Comparison of ENCODE assay signal across 13 cellular contexts in genomic region chr5:123755587-123756324, GRCh38.
DNase-seq lines count a peak whose midpoint lies in the region; ATAC-seq and TF ChIP-seq lines count a peak whose summit lies in the region.
"Had no signal": no experiment of that assay in that cellular context is flagged by ENCODE, and none has a peak within 500 bp of the region (broad histone marks: within the 10 kb centered on the region; RNA-seq: fewer than 3 reads in every experiment).

No MANE protein-coding gene starts in this region.

- H3K4me3 ChIP-seq in BJ (ENCODE audit: low read depth, low read length) (no peak overlapping the region), fibroblast of villous mesenchyme (ENCODE audit: low read depth, low read length) (no peak overlapping the region), neural progenitor cell (no peak overlapping the region), colonic mucosa (no peak overlapping the region), H7 (ENCODE audit: insufficient read depth, low read depth, low read length) (no peak overlapping the region)
- H3K4me3 ChIP-seq: stomach had no signal

- H3K4me1 ChIP-seq in neural progenitor cell: peaks cover 28% of the 10 kb centered on the region
- H3K4me1 ChIP-seq in colonic mucosa: no peaks in the 10 kb centered on the region

- ATAC-seq in stimulated activated naive CD8-positive, alpha-beta T cell treated with anti-CD3 and anti-CD28 coated beads, Interleukin-15, amount 100 ng/mL, for 72 hours: no peak

- H3K27me3 ChIP-seq in BJ (ENCODE audit: control insufficient read depth, insufficient read depth, low read length) (no peaks in the 10 kb centered on the region), neural progenitor cell (no peaks in the 10 kb centered on the region), colonic mucosa (no peaks in the 10 kb centered on the region), H7 (ENCODE audit: control insufficient read depth, insufficient read depth, low read length) (no peaks in the 10 kb centered on the region)
- H3K27me3 ChIP-seq: stomach had no signal

- H3K36me3 Mint-ChIP-seq in neural progenitor cell: peaks cover 8% of the 10 kb centered on the region

- H3K36me3 ChIP-seq in BJ (ENCODE audit: control insufficient read depth, insufficient read depth, low read length): no peaks in the 10 kb centered on the region
- no peaks in the 10 kb centered on the region for H3K36me3 ChIP-seq in neural progenitor cell
- no peaks in the 10 kb centered on the region for H3K36me3 ChIP-seq in colonic mucosa
- H3K36me3 ChIP-seq in H7 (replicated peaks; ENCODE audit: control insufficient read depth, insufficient read depth, low read length): no peaks in the 10 kb centered on the region
- H3K36me3 ChIP-seq: stomach had no signal

- H3K9me3 Mint-ChIP-seq in neural progenitor cell: peaks cover 15% of the 10 kb centered on the region
- peaks cover 0 to 4% of the 10 kb centered on the region in 2 donors for H3K9me3 Mint-ChIP-seq in stimulated activated naive CD8-positive, alpha-beta T cell treated with anti-CD3 and anti-CD28 coated beads, Interleukin-15, amount 100 ng/mL, for 72 hours
- H3K9me3 Mint-ChIP-seq: activated CD4-positive, alpha-beta T cell treated with anti-CD3 and anti-CD28 coated beads, Interleukin-2, amount 10 ng/mL, durations not matched to agents 24 days and 14 days; dendritic cell treated with granulocyte-macrophage colony-stimulating factor and Interleukin-4, amounts not matched to agents 40 ng/mL and 50 ng/mL, for 4 days; nephron had no signal

- peak overlapping the region; percentile 96 for H3K27ac Mint-ChIP-seq in neural progenitor cell
- no peak overlapping the region for H3K27ac Mint-ChIP-seq in stimulated activated naive CD8-positive, alpha-beta T cell treated with anti-CD3 and anti-CD28 coated beads, Interleukin-15, amount 100 ng/mL, for 72 hours
- H3K27ac Mint-ChIP-seq: activated CD4-positive, alpha-beta T cell treated with anti-CD3 and anti-CD28 coated beads, Interleukin-2, amount 10 ng/mL, durations not matched to agents 24 days and 14 days; dendritic cell treated with granulocyte-macrophage colony-stimulating factor and Interleukin-4, amounts not matched to agents 40 ng/mL and 50 ng/mL, for 4 days had no signal

- DNase-seq in BJ (ENCODE audit: low read depth) (peak; percentile 37), fibroblast of villous mesenchyme (ENCODE audit: low read depth) (peak; percentile 38), neural progenitor cell (ENCODE audit: low spot score) (no peak), colonic mucosa (no peak), H7 (no peak), GM19238 (ENCODE audit: insufficient read length, low spot score) (no peak)
- DNase-seq in stimulated activated naive CD8-positive, alpha-beta T cell treated with anti-CD3 and anti-CD28 coated beads, Interleukin-15, amount 100 ng/mL, for 72 hours: no peak
- DNase-seq: activated CD4-positive, alpha-beta T cell treated with anti-CD3 and anti-CD28 coated beads, Interleukin-2, amount 10 ng/mL, durations not matched to agents 24 days and 14 days; stimulated activated CD4-positive, alpha-beta T cell treated with anti-CD3 and anti-CD28 coated beads, Interleukin-1b, Interleukin-23, amount 100 ng/mL, for 48 hours; stomach had no signal

- H3K9ac ChIP-seq in neural progenitor cell (no peak overlapping the region), colonic mucosa (ENCODE audit: low read depth in 2 of 2, low read length in 2 of 2) (no peak overlapping the region)

- H3K4me2 ChIP-seq in neural progenitor cell: peak overlapping the region; percentile 23

- no peaks in the 10 kb centered on the region for H3K79me2 ChIP-seq in neural progenitor cell (ENCODE audit: low read depth)

- intact Hi-C loops in colonic mucosa (cut with DNase I): no loop called here

- H4K20me1 ChIP-seq in neural progenitor cell (ENCODE audit: low read depth): no peaks in the 10 kb centered on the region

- no peak for TF ChIP-seq CTCF in BJ (IDR thresholded peaks at IDR 0.05; ENCODE audit: insufficient read depth, low read depth, low read length)
- TF ChIP-seq CTCF in VCaP (conservative IDR thresholded peaks at IDR 0.05): no peak
- no peak for TF ChIP-seq CTCF in fibroblast of villous mesenchyme (IDR thresholded peaks at IDR 0.05; ENCODE audit: insufficient read depth, low read depth, low read length)
- no peak for TF ChIP-seq CTCF in neural progenitor cell (IDR thresholded peaks at IDR 0.05)
- TF ChIP-seq CTCF in colonic mucosa (IDR thresholded peaks at IDR 0.05): no peak

- H2AFZ ChIP-seq in neural progenitor cell (replicated peaks): peak overlapping the region; percentile 90

- H3K27me3 Mint-ChIP-seq in neural progenitor cell (ENCODE audit: insufficient read depth, low read depth): peaks cover 2% of the 10 kb centered on the region
- no peaks in the 10 kb centered on the region for H3K27me3 Mint-ChIP-seq in stimulated activated naive CD8-positive, alpha-beta T cell treated with anti-CD3 and anti-CD28 coated beads, Interleukin-15, amount 100 ng/mL, for 72 hours
- H3K27me3 Mint-ChIP-seq: activated CD4-positive, alpha-beta T cell treated with anti-CD3 and anti-CD28 coated beads, Interleukin-2, amount 10 ng/mL, durations not matched to agents 24 days and 14 days; dendritic cell treated with granulocyte-macrophage colony-stimulating factor and Interleukin-4, amounts not matched to agents 40 ng/mL and 50 ng/mL, for 4 days had no signal

- H3K4me3 Mint-ChIP-seq in neural progenitor cell: peak overlapping the region; percentile 69
- no peak overlapping the region for H3K4me3 Mint-ChIP-seq in stimulated activated naive CD8-positive, alpha-beta T cell treated with anti-CD3 and anti-CD28 coated beads, Interleukin-15, amount 100 ng/mL, for 72 hours
- H3K4me3 Mint-ChIP-seq: activated CD4-positive, alpha-beta T cell treated with anti-CD3 and anti-CD28 coated beads, Interleukin-2, amount 10 ng/mL, durations not matched to agents 24 days and 14 days; dendritic cell treated with granulocyte-macrophage colony-stimulating factor and Interleukin-4, amounts not matched to agents 40 ng/mL and 50 ng/mL, for 4 days; nephron had no signal

- H3F3A ChIP-seq in neural progenitor cell (ENCODE audit: low read depth): peaks cover 3% of the 10 kb centered on the region

- H3K9me3 ChIP-seq in neural progenitor cell (ENCODE audit: low read depth): peaks cover 13% of the 10 kb centered on the region
- H3K9me3 ChIP-seq in colonic mucosa: no peaks in the 10 kb centered on the region
- H3K9me3 ChIP-seq: stomach had no signal

- POLR2A ChIA-PET in BJ (lab: Charles Lee): interaction anchor here (0.6 kb wide), 1 partner anchor 46 kb away, joined by 3 read pairs; no protein-coding TSS in a partner anchor

- peaks cover 60% of the 10 kb centered on the region for H3K4me1 Mint-ChIP-seq in neural progenitor cell
- no peaks in the 10 kb centered on the region for H3K4me1 Mint-ChIP-seq in stimulated activated naive CD8-positive, alpha-beta T cell treated with anti-CD3 and anti-CD28 coated beads, Interleukin-15, amount 100 ng/mL, for 72 hours
- H3K4me1 Mint-ChIP-seq: activated CD4-positive, alpha-beta T cell treated with anti-CD3 and anti-CD28 coated beads, Interleukin-2, amount 10 ng/mL, durations not matched to agents 24 days and 14 days had no signal

- H3K27ac ChIP-seq in VCaP (peak overlapping the region; percentile 49), neural progenitor cell (no peak overlapping the region), colonic mucosa (no peak overlapping the region)

- CTCF ChIA-PET in BJ (lab: Yijun Ruan, JAX): interaction anchor here (0.7 to 1.0 kb wide), 2 partner anchors 28 to 55 kb away, joined by 3 read pairs; no protein-coding TSS in a partner anchor

Comparison
In these comparisons a context has a peak if more than half of its experiments do, and no peak if none do; other contexts are left out.
1. DNase-seq: peak in BJ (single experiment) and fibroblast of villous mesenchyme (single experiment); none in neural progenitor cell (single experiment), colonic mucosa (single experiment), H7 (single experiment), GM19238 (single experiment) and stimulated activated naive CD8-positive, alpha-beta T cell treated with anti-CD3 and anti-CD28 coated beads, Interleukin-15, amount 100 ng/mL, for 72 hours (0 of 2).